Comparison of ENCODE assay signal across 9 cellular contexts in the genomic region with DNA sequence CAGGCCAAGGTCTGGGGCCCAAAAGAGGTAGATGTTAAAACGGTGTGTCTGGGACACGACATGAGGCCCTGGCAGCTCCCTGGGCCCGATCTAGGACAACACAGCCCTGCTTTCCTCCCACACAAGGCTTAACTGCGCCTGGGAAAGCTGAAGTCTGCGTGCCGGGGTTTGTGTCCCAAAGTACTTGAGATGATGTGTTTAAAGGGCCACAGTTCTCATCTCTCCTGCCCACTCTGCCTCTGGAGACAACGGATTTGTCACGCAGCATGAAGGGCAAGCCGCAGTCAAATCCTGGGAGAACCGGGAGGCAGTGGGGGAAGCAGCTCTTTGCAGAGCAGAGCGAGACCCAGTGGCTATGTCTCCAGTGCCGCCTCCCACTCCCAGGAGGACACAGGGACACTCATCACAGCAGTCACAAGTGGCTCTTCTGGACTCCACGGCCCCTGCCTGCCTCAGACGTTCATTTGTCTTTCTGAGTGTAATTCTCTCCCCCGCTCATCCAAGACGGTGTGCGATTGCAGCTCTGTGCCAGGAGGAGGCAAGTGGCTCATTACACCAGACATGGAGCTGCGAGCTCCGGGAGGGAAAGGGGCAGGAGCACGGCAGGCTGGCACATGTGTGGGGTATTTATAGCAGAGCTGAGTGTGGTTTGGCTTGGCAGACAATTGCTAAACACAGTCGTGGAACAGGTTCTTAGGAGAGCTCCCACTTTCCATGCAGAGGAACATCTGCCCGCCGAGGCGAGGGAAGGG. TPM values are rescaled to one million over a fixed set of nuclear protein-coding genes. Genes with fewer than 3 reads are reported as not detected.
DNase-seq lines count a peak whose midpoint lies in the region; ATAC-seq, FAIRE-seq and TF ChIP-seq lines count a peak whose summit lies in the region.
"Had no signal": no experiment of that assay in that cellular context is flagged by ENCODE, and none has a peak within 500 bp of the region (broad histone marks: within the 10 kb centered on the region; RNA-seq: fewer than 3 reads in every experiment).

No MANE protein-coding gene starts in this region.

- no peaks in the 10 kb centered on the region for H3K9me3 ChIP-seq in osteoblast (ENCODE audit: low read depth, low read length)
- H3K9me3 ChIP-seq: Peyer's patch had no signal

- TF ChIP-seq CTCF in osteoblast (IDR thresholded peaks at IDR 0.05; ENCODE audit: extremely low read depth, low read depth, low read length): peak; percentile 36

- H3K27me3 ChIP-seq in osteoblast (ENCODE audit: insufficient read depth, low read length): peaks cover 18% of the 10 kb centered on the region
- H3K27me3 ChIP-seq: Peyer's patch had no signal

- H3K79me2 ChIP-seq in osteoblast (ENCODE audit: insufficient read depth, low read length): no peaks in the 10 kb centered on the region

- H4K20me1 ChIP-seq in osteoblast (ENCODE audit: insufficient read depth, low read length): no peaks in the 10 kb centered on the region

- H3K36me3 ChIP-seq in osteoblast (ENCODE audit: insufficient read depth, low read length): no peaks in the 10 kb centered on the region
- H3K36me3 ChIP-seq: Peyer's patch had no signal

- DNase-seq in COR-L47 (lab: John Stamatoyannopoulos, UW) (peak; percentile 78), NCI-H226 (peak; percentile 20), epithelial cell of prostate (ENCODE audit: low read depth, low spot score) (peak; percentile 88), osteoblast (ENCODE audit: insufficient read length, low spot score, missing footprints) (peak; percentile 85), NOMO-1 treated with dmso at 0.1 percent for 144 hours (lab: John Stamatoyannopoulos, UW; ENCODE audit: unreplicated experiment) (no peak), GM19239 (ENCODE audit: insufficient read length, low spot score) (no peak), SKM-1 (lab: John Stamatoyannopoulos, UW; ENCODE audit: unreplicated experiment) (no peak)

- no peak overlapping the region for H3K27ac ChIP-seq in epithelial cell of prostate
- H3K27ac ChIP-seq in osteoblast (ENCODE audit: low read depth, low read length): peak overlapping the region; percentile 43

- FAIRE-seq in GM19239 (lab: Jason Lieb, UNC): no peak

- H3K4me3 ChIP-seq in osteoblast (ENCODE audit: insufficient read depth, low read length): peak overlapping the region; percentile 62
- H3K4me3 ChIP-seq: Peyer's patch had no signal

- peaks cover 19% of the 10 kb centered on the region for H3K4me1 ChIP-seq in osteoblast (ENCODE audit: insufficient read depth, low read length)

- peak overlapping the region; percentile 83 for H3K4me2 ChIP-seq in osteoblast (ENCODE audit: insufficient read depth, low read length)

- peak overlapping the region; percentile 86 for H2AFZ ChIP-seq in osteoblast (ENCODE audit: low read length)

- no peak for ATAC-seq in HG02885 (IDR thresholded peaks at IDR 0.05; ENCODE audit: poor library complexity, unreplicated experiment)

RNA-seq across cellular contexts. Expression of gene SEMA4C, which starts 57.7 kb away (rescaled TPM):
- 28.0 and 29.7 TPM in 2 replicates for total RNA-seq in osteoblast

RNA-seq across cellular contexts. Expression of gene FAM178B, which starts 58.8 kb away (rescaled TPM):
- total RNA-seq in osteoblast: under 0.01 TPM in 1 of 2 replicates, not detected in the other
- total RNA-seq: Peyer's patch had no signal

Comparison
In these comparisons a context has a peak if more than half of its experiments do, and no peak if none do; other contexts are left out.
1. DNase-seq: peak in COR-L47 (single experiment), NCI-H226 (single experiment), epithelial cell of prostate (single experiment) and osteoblast (single experiment); none in NOMO-1 treated with dmso at 0.1 percent for 144 hours (single experiment), GM19239 (single experiment) and SKM-1 (single experiment).